34 cellular contexts compared by ENCODE assay signal in the genomic region with DNA sequence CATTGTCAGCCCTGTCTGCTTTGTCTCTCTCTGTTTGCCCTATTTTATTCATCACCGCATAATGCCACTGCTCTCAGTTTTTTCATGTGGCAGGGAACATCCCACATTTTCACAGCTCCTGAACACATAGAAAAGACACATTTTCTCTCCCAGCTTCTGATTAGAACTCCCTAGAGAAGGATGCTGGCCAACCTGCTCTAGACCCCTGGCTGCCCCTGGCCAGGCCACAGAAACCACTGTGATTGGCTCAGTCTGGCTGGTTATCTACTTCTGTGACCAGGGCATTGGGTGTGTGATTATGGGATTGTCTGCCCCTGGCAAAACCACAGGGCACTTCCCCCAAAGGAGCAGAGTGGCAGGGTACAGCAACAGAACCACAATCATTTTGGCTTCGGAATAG. TPM values are rescaled to one million over a fixed set of nuclear protein-coding genes. Genes with fewer than 3 reads are reported as not detected.
DNase-seq lines count a peak whose midpoint lies in the region; ATAC-seq and TF ChIP-seq lines count a peak whose summit lies in the region.
"Had no signal": no experiment of that assay in that cellular context is flagged by ENCODE, and none has a peak within 500 bp of the region (broad histone marks: within the 10 kb centered on the region; RNA-seq: fewer than 3 reads in every experiment).

No MANE protein-coding gene starts in this region.

- no peak for TF ChIP-seq RAD21 in SK-N-SH (IDR thresholded peaks at IDR 0.05; ENCODE audit: low read length)

- no peak overlapping the region for H4K5ac ChIP-seq in mesendoderm (ENCODE audit: low read length)

- CTCF ChIA-PET in SK-N-SH (lab: Yijun Ruan, JAX): interaction anchor here (1.6 kb wide), 1 partner anchor 23 kb away, joined by 6 read pairs; no protein-coding TSS in a partner anchor

- H3K36me3 ChIP-seq in SK-N-SH (replicated peaks in 1 of 2; ENCODE audit: control insufficient read depth in 1 of 2, insufficient read depth in 2 of 2, low read length in 1 of 2) (no peaks in the 10 kb centered on the region), mesendoderm (ENCODE audit: control insufficient read depth, insufficient read depth, low read length) (no peaks in the 10 kb centered on the region)
- H3K36me3 ChIP-seq: right lobe of liver, SJCRH30, spleen, transverse colon had no signal

- H3K56ac ChIP-seq in mesendoderm (ENCODE audit: low read length): no peak overlapping the region

- H2BK5ac ChIP-seq in mesendoderm (ENCODE audit: low read length): no peak overlapping the region

- no peak overlapping the region for H2BK15ac ChIP-seq in mesendoderm (replicated peaks; ENCODE audit: low read depth)

- no peak overlapping the region for H2BK120ac ChIP-seq in mesendoderm (ENCODE audit: low read depth, low read length)

- H4K8ac ChIP-seq in mesendoderm (ENCODE audit: low read depth, low read length): no peak overlapping the region

- H2AK5ac ChIP-seq in mesendoderm (ENCODE audit: low read length): no peak overlapping the region

- H3K9me2 ChIP-seq in SK-N-SH: no peaks in the 10 kb centered on the region

- no peaks in the 10 kb centered on the region for H3K9me3 ChIP-seq in SK-N-SH
- H3K9me3 ChIP-seq: right lobe of liver, SJCRH30, spleen, transverse colon had no signal

- H3K4me3 ChIP-seq in SK-N-SH (ENCODE audit: low read depth in 2 of 2, low read length in 1 of 2) (no peak overlapping the region), mesendoderm (ENCODE audit: low read length) (no peak overlapping the region)
- H3K4me3 ChIP-seq: hepatocyte, right lobe of liver, SJCRH30, spleen, transverse colon had no signal

- no peak for TF ChIP-seq CTCF in SK-N-SH (IDR thresholded peaks at IDR 0.05)

- H3K18ac ChIP-seq in mesendoderm (ENCODE audit: low read length): no peak overlapping the region

- H3F3A ChIP-seq in SK-N-SH (replicated peaks; ENCODE audit: insufficient read depth): no peaks in the 10 kb centered on the region

- no peaks in the 10 kb centered on the region for H3K79me1 ChIP-seq in mesendoderm (ENCODE audit: low read length)

- H3K27me3 ChIP-seq in SK-N-SH (ENCODE audit: insufficient read depth): no peaks in the 10 kb centered on the region
- no peaks in the 10 kb centered on the region for H3K27me3 ChIP-seq in mesendoderm (ENCODE audit: insufficient read depth, low read length, poor library complexity)
- H3K27me3 ChIP-seq: hepatocyte, right lobe of liver, SJCRH30, spleen, transverse colon had no signal

- no peak overlapping the region for H3K23ac ChIP-seq in mesendoderm (ENCODE audit: low read length)

- H3K4me2 ChIP-seq in SK-N-SH (no peak overlapping the region), mesendoderm (ENCODE audit: low read length) (no peak overlapping the region)
- H3K4me2 ChIP-seq: hepatocyte had no signal

- WGBS in SK-N-SH (ENCODE audit: low lambda C conversion rate): 94% methylated on average over 2 of the region's 2 CpGs
- no CpG with 5 or more reads among the region's 2 CpGs for WGBS in mesendoderm (ENCODE audit: extremely low coverage, insufficient coverage, low lambda C conversion rate)

- no peaks in the 10 kb centered on the region for H4K20me1 ChIP-seq in SK-N-SH (ENCODE audit: insufficient read depth)

- DNase-seq in SK-N-SH (peak; percentile 19), caudate nucleus (lab: John Stamatoyannopoulos, UW) (peak in 12 of 61 donors; percentile 5 to 60 (median 23)), myocyte (ENCODE audit: low read depth) (peak; percentile 18), NCI-H526 (lab: John Stamatoyannopoulos, UW) (no peak), mesendoderm (no peak), LoVo (ENCODE audit: low spot score) (no peak), NCI-H510A treated with DMSO at 0.1 percent for 48 hours (lab: John Stamatoyannopoulos, UW) (no peak)
- DNase-seq: activated CD4-positive, alpha-beta memory T cell treated with anti-CD3 and anti-CD28 coated beads, Interleukin-2, amount 10 ng/mL, durations not matched to agents 7 days and 5 days; activated CD8-positive, alpha-beta memory T cell treated with anti-CD3 and anti-CD28 coated beads, Interleukin-2, amount 50 U/mL, for 4 hours; activated naive CD4-positive, alpha-beta T cell treated with anti-CD3 and anti-CD28 coated beads for 36 hours; DMS79 treated with DMSO at 0.1 percent for 48 hours; left cardiac atrium; MV-4-11; NCI-H1436 treated with DMSO at 0.1 percent for 48 hours; NCI-H2081 treated with DMSO at 0.1 percent for 48 hours; NCI-H345; NCI-H748 treated with DMSO at 0.1 percent for 48 hours; right lobe of liver; SJCRH30; spleen; T-cell; transverse colon had no signal

- no peaks in the 10 kb centered on the region for H3K79me2 ChIP-seq in SK-N-SH (ENCODE audit: insufficient read depth)
- no peaks in the 10 kb centered on the region for H3K79me2 ChIP-seq in mesendoderm (ENCODE audit: control insufficient read depth, insufficient read depth, low read length)
- H3K79me2 ChIP-seq: hepatocyte had no signal

- POLR2A ChIA-PET in SK-N-SH (lab: Yijun Ruan, JAX): no interaction called here

- H3K27ac ChIP-seq in SK-N-SH (ENCODE audit: low read depth in 2 of 2, low read length in 1 of 2): no peak overlapping the region
- peak overlapping the region; percentile 41 for H3K27ac ChIP-seq in caudate nucleus (ENCODE audit: low read depth, low read length)
- no peak overlapping the region for H3K27ac ChIP-seq in mesendoderm (ENCODE audit: low read depth, low read length)
- H3K27ac ChIP-seq: 22Rv1, hepatocyte, right lobe of liver, SJCRH30, spleen, transverse colon had no signal

- ATAC-seq in SK-N-SH treated with all-trans-retinoic acid at 6 μM for 48 hours: no peak
- ATAC-seq: activated CD4-positive, CD25-positive, alpha-beta regulatory T cell treated with anti-CD3 and anti-CD28 coated beads, Interleukin-2, amount 50 U/mL, for 24 hours; HCT116; left cardiac atrium; right lobe of liver; T-cell had no signal

- H3K9ac ChIP-seq in SK-N-SH (no peak overlapping the region), mesendoderm (ENCODE audit: low read length) (no peak overlapping the region)

- TF ChIP-seq EP300 in SK-N-SH (IDR thresholded peaks at IDR 0.05; ENCODE audit: borderline replicate concordance in 1 of 2, low read depth in 1 of 2, low read length in 1 of 2): no peak

- no peak overlapping the region for H3K4ac ChIP-seq in mesendoderm (ENCODE audit: low read depth, low read length)

- H3K4me1 ChIP-seq in SK-N-SH (ENCODE audit: control insufficient read depth in 1 of 2, insufficient read depth in 2 of 2, low read depth in 1 of 2, low read length in 1 of 2): peaks cover 0 to 5% of the 10 kb centered on the region in 2 experiments; a peak in 2 of 4 replicates
- no peaks in the 10 kb centered on the region for H3K4me1 ChIP-seq in mesendoderm (ENCODE audit: control insufficient read depth, low read depth, low read length)
- H3K4me1 ChIP-seq: right lobe of liver, SJCRH30, spleen, transverse colon had no signal

- no peak overlapping the region for H2AFZ ChIP-seq in SK-N-SH (ENCODE audit: low read depth)
- H2AFZ ChIP-seq: hepatocyte had no signal

TF ChIP-seq in SK-N-SH, 30 proteins besides CTCF, POLR2A, EP300 and RAD21 (continues in another document):
- no peak for TF ChIP-seq RCOR1 (IDR thresholded peaks at IDR 0.05; ENCODE audit: low read length)
- TF ChIP-seq, protein P1, sequence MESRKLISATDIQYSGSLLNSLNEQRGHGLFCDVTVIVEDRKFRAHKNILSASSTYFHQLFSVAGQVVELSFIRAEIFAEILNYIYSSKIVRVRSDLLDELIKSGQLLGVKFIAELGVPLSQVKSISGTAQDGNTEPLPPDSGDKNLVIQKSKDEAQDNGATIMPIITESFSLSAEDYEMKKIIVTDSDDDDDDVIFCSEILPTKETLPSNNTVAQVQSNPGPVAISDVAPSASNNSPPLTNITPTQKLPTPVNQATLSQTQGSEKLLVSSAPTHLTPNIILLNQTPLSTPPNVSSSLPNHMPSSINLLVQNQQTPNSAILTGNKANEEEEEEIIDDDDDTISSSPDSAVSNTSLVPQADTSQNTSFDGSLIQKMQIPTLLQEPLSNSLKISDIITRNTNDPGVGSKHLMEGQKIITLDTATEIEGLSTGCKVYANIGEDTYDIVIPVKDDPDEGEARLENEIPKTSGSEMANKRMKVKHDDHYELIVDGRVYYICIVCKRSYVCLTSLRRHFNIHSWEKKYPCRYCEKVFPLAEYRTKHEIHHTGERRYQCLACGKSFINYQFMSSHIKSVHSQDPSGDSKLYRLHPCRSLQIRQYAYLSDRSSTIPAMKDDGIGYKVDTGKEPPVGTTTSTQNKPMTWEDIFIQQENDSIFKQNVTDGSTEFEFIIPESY (IDR thresholded peaks at IDR 0.05; ENCODE audit: borderline replicate concordance, low read depth): no peak
- no peak for TF ChIP-seq FOSL2 (IDR thresholded peaks at IDR 0.05; ENCODE audit: borderline replicate concordance, low read depth)

TF ChIP-seq in SK-N-SH treated with all-trans-retinoic acid at 6 μM for 48 hours, 23 proteins besides CTCF, POLR2A, EP300 and RAD21:
- no peak for TF ChIP-seq PPARA (CRISPR knock-in tag; IDR thresholded peaks at IDR 0.05; ENCODE audit: borderline replicate concordance)
- TF ChIP-seq, protein P2, sequence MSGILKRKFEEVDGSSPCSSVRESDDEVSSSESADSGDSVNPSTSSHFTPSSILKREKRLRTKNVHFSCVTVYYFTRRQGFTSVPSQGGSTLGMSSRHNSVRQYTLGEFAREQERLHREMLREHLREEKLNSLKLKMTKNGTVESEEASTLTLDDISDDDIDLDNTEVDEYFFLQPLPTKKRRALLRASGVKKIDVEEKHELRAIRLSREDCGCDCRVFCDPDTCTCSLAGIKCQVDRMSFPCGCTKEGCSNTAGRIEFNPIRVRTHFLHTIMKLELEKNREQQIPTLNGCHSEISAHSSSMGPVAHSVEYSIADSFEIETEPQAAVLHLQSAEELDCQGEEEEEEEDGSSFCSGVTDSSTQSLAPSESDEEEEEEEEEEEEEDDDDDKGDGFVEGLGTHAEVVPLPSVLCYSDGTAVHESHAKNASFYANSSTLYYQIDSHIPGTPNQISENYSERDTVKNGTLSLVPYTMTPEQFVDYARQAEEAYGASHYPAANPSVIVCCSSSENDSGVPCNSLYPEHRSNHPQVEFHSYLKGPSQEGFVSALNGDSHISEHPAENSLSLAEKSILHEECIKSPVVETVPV (CRISPR knock-in tag; IDR thresholded peaks at IDR 0.05): no peak
TF ChIP-seq in SK-N-SH treated with all-trans-retinoic acid at 6 μM for 48 hours: peak in this region for 0.

RNA-seq across cellular contexts. Expression of a gene that starts 31.3 kb away (rescaled TPM):
- polyA plus RNA-seq in SK-N-SH (2012; rRNA removed): not detected in 2 replicates
- not detected in 2 replicates for polyA plus RNA-seq in SK-N-SH (2012; cell fraction: cytosol; rRNA removed)
- polyA plus RNA-seq in SK-N-SH (2012; cell fraction: nucleus; rRNA removed): not detected in 2 replicates
- total RNA-seq in myocyte: not detected in 2 replicates
- 0.63 TPM for polyA plus RNA-seq in myocyte (2012)
- not detected for polyA plus RNA-seq in mesendoderm (2013, experiment 1 of 2)
- polyA plus RNA-seq in mesendoderm (2013, experiment 2 of 2): not detected
- total RNA-seq: activated CD4-positive, alpha-beta memory T cell treated with anti-CD3 and anti-CD28 coated beads, Interleukin-2, amount 10 ng/mL, durations not matched to agents 7 days and 5 days; activated naive CD4-positive, alpha-beta T cell treated with anti-CD3 and anti-CD28 coated beads for 36 hours; chondrocyte; endothelial cell of umbilical vein; frontal cortex; hepatocyte; left cardiac atrium; mammary epithelial cell; neural crest cell; right lobe of liver; RPMI7951; SJCRH30; spleen; T-cell; transverse colon had no signal
- polyA plus RNA-seq: CD14-positive monocyte, endothelial cell of umbilical vein, mammary epithelial cell, spleen had no signal

Comparison
In these comparisons a context has a peak if more than half of its experiments do, and no peak if none do; other contexts are left out.
1. DNase-seq: peak in SK-N-SH (single experiment) and myocyte (single experiment); none in NCI-H526 (0 of 2), mesendoderm (single experiment), LoVo (single experiment) and NCI-H510A treated with DMSO at 0.1 percent for 48 hours (single experiment).